Comparison of ENCODE assay signal across 9 cellular contexts in genomic region chr3:143970773-143971366, GRCh38. TPM values are rescaled to one million over a fixed set of nuclear protein-coding genes. Genes with fewer than 3 reads are reported as not detected.
DNase-seq lines count a peak whose midpoint lies in the region; ATAC-seq, FAIRE-seq and TF ChIP-seq lines count a peak whose summit lies in the region.
"Had no signal": no experiment of that assay in that cellular context is flagged by ENCODE, and none has a peak within 500 bp of the region (broad histone marks: within the 10 kb centered on the region; RNA-seq: fewer than 3 reads in every experiment).

No MANE protein-coding gene starts in this region.

- DNase-seq in DMS53 (lab: John Stamatoyannopoulos, UW): peak; percentile 78
- DNase-seq in HuH-7.5 (ENCODE audit: low spot score): peak; percentile 43
- DNase-seq in T-helper 2 cell: peak in 4 of 5 experiments; percentile 26 to 70 (median 36)
- peak; percentile 33 for DNase-seq in astrocyte (ENCODE audit: low read depth)
- DNase-seq in iPS DF 6.9 (ENCODE audit: low read depth, low spot score): peak; percentile 22
- no peak for DNase-seq in skeletal muscle cell (ENCODE audit: low read depth)
- no peak for DNase-seq in middle frontal gyrus (ENCODE audit: extremely low spot score, low spot score)

- H3K36me3 Mint-ChIP-seq in astrocyte (ENCODE audit: low read depth, unreplicated experiment): no peaks in the 10 kb centered on the region

- peaks cover 6% of the 10 kb centered on the region for H4K20me1 ChIP-seq in astrocyte (ENCODE audit: insufficient read depth, low read length)

- H3K4me3 ChIP-seq in astrocyte (ENCODE audit: insufficient read depth, low read depth, low read length) (peak overlapping the region; percentile 77), iPS DF 6.9 (ENCODE audit: low read length) (peak overlapping the region; percentile 87; the same call in 1 of the 2 replicates), skeletal muscle cell (ENCODE audit: low read depth, low read length) (peak overlapping the region; percentile 98)

- peak overlapping the region; percentile 99 for H2AFZ ChIP-seq in astrocyte (ENCODE audit: low read depth, low read length)

- H3K9ac ChIP-seq in astrocyte (ENCODE audit: low read length): peak overlapping the region; percentile 89

- no peaks in the 10 kb centered on the region for H3K36me3 ChIP-seq in astrocyte (ENCODE audit: insufficient read depth, low read length)
- H3K36me3 ChIP-seq in iPS DF 6.9 (ENCODE audit: control insufficient read depth, insufficient read depth, low read length): no peaks in the 10 kb centered on the region

- WGBS in iPS DF 6.9 (ENCODE audit: insufficient coverage, insufficient read length): no CpG with 5 or more reads among the region's 37 CpGs

- TF ChIP-seq CTCF in astrocyte (IDR thresholded peaks at IDR 0.05; ENCODE audit: insufficient read depth, low read depth, low read length): no peak

- peak overlapping the region; percentile 98 for H3K27ac Mint-ChIP-seq in astrocyte (ENCODE audit: unreplicated experiment)

- peaks cover 31% of the 10 kb centered on the region for H3K79me2 ChIP-seq in astrocyte (ENCODE audit: insufficient read depth, low read length)

- H3K4me2 ChIP-seq in astrocyte (ENCODE audit: low read length): peak overlapping the region; percentile 96

- H3K4me1 ChIP-seq in astrocyte (ENCODE audit: insufficient read depth, low read length): peaks cover 7% of the 10 kb centered on the region
- no peaks in the 10 kb centered on the region for H3K4me1 ChIP-seq in iPS DF 6.9 (ENCODE audit: control insufficient read depth, insufficient read depth, low read length)

- peak overlapping the region; percentile 91 for H3K27ac ChIP-seq in astrocyte (ENCODE audit: low read depth, low read length)
- no peak overlapping the region for H3K27ac ChIP-seq in iPS DF 6.9 (ENCODE audit: low read length)

- no peaks in the 10 kb centered on the region for H3K27me3 Mint-ChIP-seq in astrocyte (ENCODE audit: low read depth, unreplicated experiment)

- H3K9me3 ChIP-seq in astrocyte (ENCODE audit: insufficient read depth, low read depth, low read length) (no peaks in the 10 kb centered on the region), iPS DF 6.9 (ENCODE audit: control insufficient read depth, insufficient read depth, low read length) (no peaks in the 10 kb centered on the region)

- peak overlapping the region; percentile 98 for H3K4me3 Mint-ChIP-seq in astrocyte (ENCODE audit: unreplicated experiment)

- peaks cover 6% of the 10 kb centered on the region for H3K4me1 Mint-ChIP-seq in astrocyte (ENCODE audit: low read depth, unreplicated experiment)

- H3K27me3 ChIP-seq in astrocyte (ENCODE audit: insufficient read depth, low read length) (no peaks in the 10 kb centered on the region), iPS DF 6.9 (ENCODE audit: control insufficient read depth, insufficient read depth, low read length) (no peaks in the 10 kb centered on the region)

- H3K9me3 Mint-ChIP-seq in astrocyte (ENCODE audit: unreplicated experiment): no peaks in the 10 kb centered on the region

- ATAC-seq in GM21515 (IDR thresholded peaks at IDR 0.05; ENCODE audit: unreplicated experiment): peak; percentile 22

- no peak for FAIRE-seq in astrocyte (lab: Jason Lieb, UNC)
- FAIRE-seq: endometrium had no signal

RNA-seq across cellular contexts. Expression of gene DIPK2A, which starts 0.8 kb away (rescaled TPM):
- 11.7 and 19.1 TPM in 2 replicates for total RNA-seq in astrocyte

Comparison
In these comparisons a context has a peak if more than half of its experiments do, and no peak if none do; other contexts are left out.
1. DNase-seq: peak in DMS53 (single experiment), HuH-7.5 (single experiment), T-helper 2 cell (4 of 5), astrocyte (single experiment) and iPS DF 6.9 (single experiment); none in skeletal muscle cell (single experiment) and middle frontal gyrus (single experiment).
2. Peak in every context shown above with its lines, with median percentiles within 50 percentile points of each other: H3K4me3 ChIP-seq.